Comparison of ENCODE assay signal across 10 cellular contexts in the genomic region with DNA sequence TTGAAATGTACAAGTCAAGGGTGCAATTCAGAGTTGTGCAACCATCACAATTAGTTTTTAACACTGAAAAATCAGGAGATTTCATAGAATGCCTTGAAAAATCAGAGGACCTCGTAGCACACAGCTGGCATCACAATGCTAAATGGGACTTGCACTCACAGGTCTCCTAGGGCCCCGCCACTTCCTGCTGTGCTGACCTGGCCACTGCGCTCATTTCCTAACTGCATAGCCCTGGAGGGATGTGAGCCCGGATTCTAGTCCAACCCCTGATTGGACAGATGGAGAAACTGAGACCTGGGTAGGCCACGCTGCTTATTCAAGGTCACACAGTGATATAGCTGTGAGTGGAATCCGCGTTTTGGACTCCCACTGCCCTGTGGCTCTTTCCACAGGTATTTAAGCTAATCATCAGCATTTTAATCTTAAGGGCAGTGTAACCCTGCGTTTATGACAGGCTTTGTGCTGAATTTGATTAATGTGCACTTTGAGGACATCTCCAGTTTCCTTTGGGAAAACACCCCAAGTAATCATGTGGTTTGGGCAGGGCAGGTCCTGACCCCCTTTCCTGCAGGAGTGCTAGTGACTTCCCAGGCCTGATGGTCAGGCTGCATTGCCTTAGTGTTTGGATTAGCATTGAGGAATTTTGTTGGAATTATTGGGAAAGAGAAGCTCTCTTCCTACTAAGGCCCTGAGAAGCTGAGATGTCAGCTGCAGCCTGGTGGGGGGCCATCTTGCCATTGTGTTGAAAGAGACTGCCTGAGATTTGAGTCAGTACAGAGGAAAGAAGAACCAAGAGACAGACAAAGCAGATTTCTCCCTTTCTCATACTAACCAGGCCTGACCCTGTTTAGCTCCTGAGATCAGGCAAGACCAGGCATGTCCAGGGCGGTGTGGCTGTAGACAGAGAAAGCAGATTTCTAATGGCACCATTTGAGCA. TPM values are rescaled to one million over a fixed set of nuclear protein-coding genes. Genes with fewer than 3 reads are reported as not detected.
DNase-seq lines count a peak whose midpoint lies in the region; ATAC-seq and TF ChIP-seq lines count a peak whose summit lies in the region.
"Had no signal": no experiment of that assay in that cellular context is flagged by ENCODE, and none has a peak within 500 bp of the region (broad histone marks: within the 10 kb centered on the region; RNA-seq: fewer than 3 reads in every experiment).

No MANE protein-coding gene starts in this region.

- TF ChIP-seq CTCF in GM13976 (IDR thresholded peaks at IDR 0.05; ENCODE audit: borderline replicate concordance, control extremely low read depth, extremely low read depth, insufficient read depth, missing control alignments), result no peak
- no peak for TF ChIP-seq CTCF in astrocyte of the spinal cord (IDR thresholded peaks at IDR 0.05; ENCODE audit: low read depth, low read length)

- no peak overlapping the region for H3K23ac ChIP-seq in mesenchymal stem cell (ENCODE audit: low read length in 2 of 2)

- ATAC-seq in HG02798 (IDR thresholded peaks at IDR 0.05; ENCODE audit: poor library complexity, unreplicated experiment) (peak; percentile 67), GM19328 (IDR thresholded peaks at IDR 0.05; ENCODE audit: unreplicated experiment) (no peak)

- no peaks in the 10 kb centered on the region for H3K79me1 ChIP-seq in mesenchymal stem cell (replicated peaks; ENCODE audit: low read length, poor library complexity, severe bottlenecking)

- peak overlapping the region; percentile 29 for H2BK15ac ChIP-seq in mesenchymal stem cell (ENCODE audit: low read depth, poor library complexity, severe bottlenecking)

- H4K8ac ChIP-seq in mesenchymal stem cell (ENCODE audit: low read length), result peak overlapping the region; percentile 89

- H3K9me3 ChIP-seq in mesenchymal stem cell (ENCODE audit: control insufficient read depth, low read length), result no peaks in the 10 kb centered on the region

- H4K91ac ChIP-seq in mesenchymal stem cell (ENCODE audit: low read length), result peak overlapping the region; percentile 84

- H3K4me3 ChIP-seq in astrocyte of the spinal cord (ENCODE audit: low read depth, low read length) (no peak overlapping the region), mesenchymal stem cell (ENCODE audit: insufficient read depth in 1 of 2, low read depth in 1 of 2, low read length in 2 of 2) (no peak overlapping the region)

- H2BK12ac ChIP-seq in mesenchymal stem cell (ENCODE audit: low read length in 2 of 2), result peak overlapping the region; percentile 88 to 90

- peak overlapping the region; percentile 46 for H2BK5ac ChIP-seq in mesenchymal stem cell (ENCODE audit: low read depth, low read length, poor library complexity, severe bottlenecking)

- peak overlapping the region; percentile 74 for H2BK120ac ChIP-seq in mesenchymal stem cell (ENCODE audit: low read depth, low read length)

- in situ Hi-C loops in GM13976 (cut with MboI; ENCODE audit: low sequenced_read_pairs, unreplicated experiment), result no loop called here
- in situ Hi-C loops in astrocyte of the spinal cord (cut with HindIII; ENCODE audit: low sequenced_read_pairs), result no loop called here

- peak overlapping the region; percentile 43 for H2AK5ac ChIP-seq in mesenchymal stem cell (ENCODE audit: low read length, severe bottlenecking)

- peak; percentile 49 for DNase-seq in GM13976 (ENCODE audit: low spot score)
- DNase-seq in astrocyte of the spinal cord (ENCODE audit: low read depth, low spot score), result peak; percentile 54
- peak; percentile 85 for DNase-seq in mesenchymal stem cell
- no peak for DNase-seq in NCI-H187 (lab: John Stamatoyannopoulos, UW)
- DNase-seq in HuH-7 (ENCODE audit: low spot score), result no peak
- DNase-seq in NCI-H128 (lab: John Stamatoyannopoulos, UW; ENCODE audit: unreplicated experiment), result no peak
- DNase-seq: NCI-H446 treated with DMSO at 0.1 percent for 48 hours; stimulated activated CD8-positive, alpha-beta memory T cell treated with anti-CD3 and anti-CD28 coated beads, Interleukin-4, amount 100 ng/mL, for 48 hours had no signal

- no peak overlapping the region for H3K4me2 ChIP-seq in mesenchymal stem cell (ENCODE audit: low read length, poor library complexity, severe bottlenecking)

- peak overlapping the region; percentile 15 for H3K9ac ChIP-seq in mesenchymal stem cell (ENCODE audit: low read length)

- H3K14ac ChIP-seq in mesenchymal stem cell (ENCODE audit: low read length in 2 of 2), result no peak overlapping the region

- H3K18ac ChIP-seq in mesenchymal stem cell (ENCODE audit: low read depth in 1 of 2, low read length in 2 of 2), result peak overlapping the region; percentile 86 to 90

- 80% methylated on average over 6 of the region's 9 CpGs for WGBS in mesenchymal stem cell

- peak overlapping the region; percentile 33 for H3K27ac ChIP-seq in mesenchymal stem cell (ENCODE audit: low read length, poor library complexity, severe bottlenecking)

- H3K27me3 ChIP-seq in mesenchymal stem cell (ENCODE audit: control insufficient read depth in 1 of 2, insufficient read depth in 1 of 2, low read length in 2 of 2), result peaks cover 18 to 24% of the 10 kb centered on the region in 2 experiments

- peak overlapping the region; percentile 60 to 94 for H3K4ac ChIP-seq in mesenchymal stem cell (ENCODE audit: low read depth in 1 of 2, low read length in 2 of 2)

- peaks cover 15% of the 10 kb centered on the region for H3K4me1 ChIP-seq in mesenchymal stem cell (ENCODE audit: control insufficient read depth, insufficient read depth, low read depth, low read length)

- no peak overlapping the region for H2AFZ ChIP-seq in mesenchymal stem cell (ENCODE audit: low read depth, low read length)

- H3K36me3 ChIP-seq in mesenchymal stem cell (ENCODE audit: control insufficient read depth in 1 of 2, insufficient read depth in 2 of 2, low read depth in 1 of 2, low read length in 2 of 2), result no peaks in the 10 kb centered on the region

RNA-seq across cellular contexts. Expression of gene STC2, which starts 36.2 kb away (rescaled TPM):
- 89.5 TPM for polyA plus RNA-seq in mesenchymal stem cell (2013, experiment 1 of 2)
- 87.1 TPM for polyA plus RNA-seq in mesenchymal stem cell (2013, experiment 2 of 2)

RNA-seq across cellular contexts. Expression of gene NKX2-5, which starts 57.0 kb away (rescaled TPM):
- polyA plus RNA-seq in mesenchymal stem cell (2013, experiment 1 of 2), result 46.8 TPM
- 45.4 TPM for polyA plus RNA-seq in mesenchymal stem cell (2013, experiment 2 of 2)

Comparison
In these comparisons a context has a peak if more than half of its experiments do, and no peak if none do; other contexts are left out.
1. DNase-seq: peak in GM13976 (single experiment), astrocyte of the spinal cord (single experiment) and mesenchymal stem cell (single experiment); none in NCI-H187 (0 of 2), HuH-7 (single experiment) and NCI-H128 (single experiment).